Comparison of ENCODE assay signal across 3 cellular contexts in the genomic region with DNA sequence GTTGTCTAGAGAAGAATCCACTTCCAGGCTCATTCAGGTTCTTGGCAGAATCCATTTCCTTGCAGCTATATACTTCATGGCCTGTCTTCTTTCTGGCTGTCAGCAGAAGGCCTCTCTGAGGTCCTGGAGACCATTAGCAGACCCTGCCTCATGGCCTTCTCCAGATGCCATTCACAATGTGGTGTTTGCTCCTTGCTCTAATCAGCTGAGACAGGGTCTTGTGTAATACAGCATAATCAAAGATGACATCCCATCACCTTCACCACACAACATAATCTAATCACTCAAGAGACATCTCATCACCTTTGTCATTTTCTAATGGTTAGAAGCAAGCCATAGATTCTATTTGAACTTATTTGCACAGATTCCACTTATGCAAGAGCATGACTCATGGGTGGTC.
"Had no signal": no experiment of that assay in that cellular context is flagged by ENCODE, and none has a peak within 500 bp of the region (broad histone marks: within the 10 kb centered on the region; RNA-seq: fewer than 3 reads in every experiment).

No MANE protein-coding gene starts in this region.

- ATAC-seq: GM12878 had no signal

- H3K4me3 ChIP-seq: GM12878 had no signal

- DNase-seq: GDM1, GF-D8 had no signal
